In genomic region chr14:77760381-77761204, GRCh38 we compare ENCODE assay signal across 8 cellular contexts. TPM values are rescaled to one million over a fixed set of nuclear protein-coding genes. Genes with fewer than 3 reads are reported as not detected.
DNase-seq lines count a peak whose midpoint lies in the region; ATAC-seq, FAIRE-seq and TF ChIP-seq lines count a peak whose summit lies in the region.

SNW1 (minus strand) TSS chr14:77761156; CDS start chr14:77761127, 29 bp downstream.

- peak; percentile 86 for DNase-seq in GM06990 (ENCODE audit: extremely low read depth, insufficient read length)
- peak; percentile 70 for DNase-seq in H54 (ENCODE audit: insufficient read length, low spot score)
- DNase-seq in LoVo (ENCODE audit: low spot score): peak; percentile 50
- DNase-seq in T-helper 1 cell: peak; percentile 81 to 95 (median 86)
- peak; percentile 90 to 93 for DNase-seq in heart right ventricle
- peak; percentile 93 to 99 (median 96) for DNase-seq in posterior cingulate gyrus
- peak; percentile 92 to 95 for DNase-seq in upper lobe of left lung

- TF ChIP-seq POLR2A in H54 (IDR thresholded peaks at IDR 0.05; ENCODE audit: low read depth, low read length): peak; percentile 28; the same call in 1 of the 2 replicates
- peak; percentile 64 to 81 (median 80) for TF ChIP-seq POLR2A in upper lobe of left lung (IDR thresholded peaks at IDR 0.05)

- 0% methylated on average over 60 of the region's 60 CpGs for WGBS in adipose tissue, 3 donors
- WGBS in heart right ventricle, 2 donors: 0 to 1% methylated on average over 60 of the region's 60 CpGs
- 1% methylated on average over 32 to 54 of the region's 60 CpGs for WGBS in upper lobe of left lung, 2 donors

- H3K4me1 ChIP-seq in heart right ventricle: peaks cover 0 to 48% (median 35%) of the 10 kb centered on the region in 9 donors
- peaks cover 17 to 41% (median 33%) of the 10 kb centered on the region in 4 donors for H3K4me1 ChIP-seq in upper lobe of left lung

- intact Hi-C loops in heart right ventricle (cut with DNase I) (loop anchor here in 6 of 10 donors (1.0 to 5.0 kb wide), 5 partner anchors 37 to 52 kb away; partner anchors contain the start of genes ADCK1 (in 5 of the 6), ALKBH1 (in 1 of the 6) and SLIRP (in 1 of the 6)), posterior cingulate gyrus (cut with DNase I) (loop anchor here (2.0 to 5.0 kb wide), 2 partner anchors 40 to 53 kb away; partner anchors contain the start of genes ADCK1, ALKBH1 and SLIRP)

- peak; percentile 96 to 99 (median 98) for ATAC-seq in heart right ventricle
- ATAC-seq in upper lobe of left lung (ENCODE audit: low FRiP score in 2 of 2): peak; percentile 97 to 98

- no peaks in the 10 kb centered on the region for H3K9me3 ChIP-seq in heart right ventricle
- no peaks in the 10 kb centered on the region for H3K9me3 ChIP-seq in upper lobe of left lung

- H3K27me3 ChIP-seq in GM06990 (replicated peaks; ENCODE audit: control insufficient read depth, insufficient read depth, low read length) (no peaks in the 10 kb centered on the region), heart right ventricle (no peaks in the 10 kb centered on the region), upper lobe of left lung (no peaks in the 10 kb centered on the region)

- H3K4me3 ChIP-seq in GM06990 (replicated peaks; ENCODE audit: low read depth, low read length) (peak within 1 kb of the TSS; percentile 97), heart right ventricle (peak within 1 kb of the TSS; percentile 70 to 97 (median 90)), upper lobe of left lung (peak within 1 kb of the TSS; percentile 58 to 84 (median 82))

- TF ChIP-seq EP300 in upper lobe of left lung (IDR thresholded peaks at IDR 0.05): peak in 1 of 4 donors; percentile 11

- H3K27ac ChIP-seq in adipose tissue (ENCODE audit: low read depth, low read length): no peak within 1 kb of the TSS
- peak within 1 kb of the TSS; percentile 74 to 98 (median 94) for H3K27ac ChIP-seq in heart right ventricle
- H3K27ac ChIP-seq in upper lobe of left lung: peak within 1 kb of the TSS; percentile 91 to 96 (median 94)

- TF ChIP-seq CTCF in GM06990 (IDR thresholded peaks at IDR 0.05; ENCODE audit: insufficient read depth, low read length, poor library complexity, severe bottlenecking) (no peak), heart right ventricle (IDR thresholded peaks at IDR 0.05) (peak in 1 of 9 donors; percentile 9), upper lobe of left lung (IDR thresholded peaks at IDR 0.05) (no peak)

- FAIRE-seq in H54 (lab: Jason Lieb, UNC): peak; percentile 93

- H3K36me3 ChIP-seq in GM06990 (ENCODE audit: control insufficient read depth, insufficient read depth, low read length): no peaks in the 10 kb centered on the region; the same call in none of the 2 replicates
- peaks cover 0 to 25% (median 0%) of the 10 kb centered on the region in 9 donors for H3K36me3 ChIP-seq in heart right ventricle
- H3K36me3 ChIP-seq in upper lobe of left lung: peaks cover 0 to 6% (median 0%) of the 10 kb centered on the region in 4 donors

RNA-seq across cellular contexts. Expression of gene SNW1, which starts in this region (rescaled TPM):
- polyA plus RNA-seq in adipose tissue: 10 to 100 TPM; 24.7 to 52.4 (median 36.6) TPM
- total RNA-seq in heart right ventricle: 10 to 100 TPM; 46.8 to 69.1 (median 56.2) TPM
- polyA plus RNA-seq in heart right ventricle: 10 to 100 TPM; 23.3 to 39.9 TPM
- 10 to 100 TPM; 40.6 to 62.6 (median 58.9) TPM for total RNA-seq in upper lobe of left lung
